Comparison of ENCODE assay signal across 12 cellular contexts in genomic region chr21:43639470-43640178, GRCh38. TPM values are rescaled to one million over a fixed set of nuclear protein-coding genes. Genes with fewer than 3 reads are reported as not detected.
DNase-seq lines count a peak whose midpoint lies in the region; TF ChIP-seq lines count a peak whose summit lies in the region.
"Had no signal": no experiment of that assay in that cellular context is flagged by ENCODE, and none has a peak within 500 bp of the region (broad histone marks: within the 10 kb centered on the region; RNA-seq: fewer than 3 reads in every experiment).

No MANE protein-coding gene starts in this region.

- H2AFZ ChIP-seq in OCI-LY7 (ENCODE audit: low read length), result no peak overlapping the region

- POLR2A ChIA-PET in AG04450 (lab: Yijun Ruan, JAX), result no interaction called here
- POLR2A ChIA-PET in OCI-LY7 (lab: Charles Lee), result interaction anchor here (0.6 to 0.9 kb wide), 2 partner anchors 12 to 651 kb away, joined by 3 read pairs; no protein-coding TSS in a partner anchor

- DNase-seq in AG04450 (ENCODE audit: low read depth, low spot score) (peak; percentile 50), HS-5 (ENCODE audit: low read depth) (peak; percentile 70), adipocyte (ENCODE audit: low read depth) (peak; percentile 92), iris pigment epithelial cell (ENCODE audit: low read depth) (peak; percentile 91), GF-D8 (lab: John Stamatoyannopoulos, UW) (no peak), OCI-LY7 (ENCODE audit: low spot score) (no peak), ureter (ENCODE audit: low spot score) (no peak)
- no peak for DNase-seq in activated naive CD4-positive, alpha-beta T cell treated with anti-CD3 and anti-CD28 coated beads, Interleukin-2, amount 50 U/mL, for 16 hours
- DNase-seq: activated CD4-positive, alpha-beta T cell treated with anti-CD3 and anti-CD28 coated beads for 1 hour; CD4-positive, CD25-positive, alpha-beta regulatory T cell; NCI-H1048; NCI-H524 treated with DMSO at 0.1 percent for 48 hours had no signal

- H3K4me1 ChIP-seq in adipocyte (ENCODE audit: control insufficient read depth, insufficient read depth, low read length) (peaks cover 18% of the 10 kb centered on the region), OCI-LY7 (ENCODE audit: insufficient read depth, low read length, poor library complexity, severe bottlenecking) (no peaks in the 10 kb centered on the region)

- CTCF ChIA-PET in AG04450 (lab: Charles Lee), result interaction anchor here (2.9 kb wide), 1 partner anchor 28 kb away, joined by 13 read pairs; no protein-coding TSS in a partner anchor
- CTCF ChIA-PET in OCI-LY7 (lab: Charles Lee; ENCODE audit: unreplicated experiment), result no interaction called here

- H3K36me3 ChIP-seq in adipocyte (ENCODE audit: control insufficient read depth, insufficient read depth, low read length, severe bottlenecking), result no peaks in the 10 kb centered on the region
- H3K36me3 ChIP-seq in OCI-LY7 (ENCODE audit: insufficient read depth, low read length), result no peaks in the 10 kb centered on the region

- no peak overlapping the region for H3K4me2 ChIP-seq in OCI-LY7 (ENCODE audit: low read length)

- no peaks in the 10 kb centered on the region for H3K79me2 ChIP-seq in OCI-LY7 (ENCODE audit: insufficient read depth, low read depth, low read length)

- peak overlapping the region; percentile 78 for H3K27ac ChIP-seq in AG04450 (ENCODE audit: low read depth, low read length)
- no peak overlapping the region for H3K27ac ChIP-seq in OCI-LY7 (ENCODE audit: low read depth, low read length, poor library complexity, severe bottlenecking)

- no TSS peak for BruUV-seq in OCI-LY7 (replicated peaks; lab: Mats Ljungman, UMichigan)

- no peak for TF ChIP-seq CTCF in AG04450 (IDR thresholded peaks at IDR 0.05; ENCODE audit: low read depth, low read length)
- no peak for TF ChIP-seq CTCF in OCI-LY7 (conservative IDR thresholded peaks at IDR 0.05; ENCODE audit: low read length)

- no peaks in the 10 kb centered on the region for H3K9me3 ChIP-seq in AG04450 (ENCODE audit: control insufficient read depth, insufficient read depth, low read length)
- no peaks in the 10 kb centered on the region for H3K9me3 ChIP-seq in adipocyte (ENCODE audit: control insufficient read depth, low read length)
- no peaks in the 10 kb centered on the region for H3K9me3 ChIP-seq in OCI-LY7 (ENCODE audit: low read length)

- H3K4me3 ChIP-seq in AG04450 (ENCODE audit: low read depth, low read length) (no peak overlapping the region), adipocyte (ENCODE audit: low read length) (peak overlapping the region; percentile 25), OCI-LY7 (ENCODE audit: low read depth, low read length, poor library complexity, severe bottlenecking) (no peak overlapping the region)

- H3K9ac ChIP-seq in adipocyte (ENCODE audit: low read length), result peak overlapping the region; percentile 23

- intact Hi-C loops in OCI-LY7 (cut with micrococcal nuclease; ENCODE audit: unreplicated experiment), result no loop called here

- H3K27me3 ChIP-seq in AG04450 (ENCODE audit: control insufficient read depth, insufficient read depth, low read length) (no peaks in the 10 kb centered on the region), adipocyte (replicated peaks; ENCODE audit: control insufficient read depth, insufficient read depth, low read length) (no peaks in the 10 kb centered on the region)

- H3K9me2 ChIP-seq in OCI-LY7 (ENCODE audit: insufficient read depth, low read length), result no peaks in the 10 kb centered on the region

- H4K20me1 ChIP-seq in OCI-LY7 (ENCODE audit: insufficient read depth, low read length), result no peaks in the 10 kb centered on the region

RNA-seq across cellular contexts. Expression of gene HSF2BP, which starts 19.7 kb away (rescaled TPM):
- 1.0 and 1.1 TPM in 2 replicates for polyA plus RNA-seq in AG04450 (2011; rRNA removed)
- 0.39 and 0.51 TPM in 2 replicates for polyA minus RNA-seq in AG04450 (2011; rRNA and poly(A)+ RNA removed)
- total RNA-seq in OCI-LY7 (2014; rRNA removed; shearing (Covaris generic)), result 3.5 and 6.8 TPM in 2 replicates
- total RNA-seq in OCI-LY7 (2022) (5.0 and 5.1 TPM in 2 replicates), ureter (2.0 TPM)

RNA-seq across cellular contexts. Expression of gene RRP1B, which starts 19.7 kb away (rescaled TPM):
- polyA plus RNA-seq in AG04450 (2011; rRNA removed), result 15.4 and 17.4 TPM in 2 replicates
- polyA minus RNA-seq in AG04450 (2011; rRNA and poly(A)+ RNA removed), result 17.3 and 17.8 TPM in 2 replicates
- 53.4 and 58.6 TPM in 2 replicates for total RNA-seq in OCI-LY7 (2014; rRNA removed; shearing (Covaris generic))
- total RNA-seq in OCI-LY7 (2022) (67.6 and 74.5 TPM in 2 replicates), ureter (22.5 TPM)

Comparison
In these comparisons a context has a peak if more than half of its experiments do, and no peak if none do; other contexts are left out.
1. DNase-seq: peak in AG04450 (single experiment), HS-5 (single experiment), adipocyte (single experiment) and iris pigment epithelial cell (single experiment); none in GF-D8 (single experiment), activated naive CD4-positive, alpha-beta T cell treated with anti-CD3 and anti-CD28 coated beads, Interleukin-2, amount 50 U/mL, for 16 hours (single experiment), OCI-LY7 (single experiment) and ureter (single experiment).